ENCODE assay signal across 8 cellular contexts in genomic region chrX:63169416-63169815, GRCh38.
DNase-seq lines count a peak whose midpoint lies in the region; ATAC-seq and TF ChIP-seq lines count a peak whose summit lies in the region.
"Not testable (repeated sequence)": the region's sequence is repeated elsewhere in the genome, so short reads cannot be mapped to it uniquely, and the experiment has no call there.

No MANE protein-coding gene starts in this region.

- intact Hi-C loops in right lobe of liver (cut with DNase I): not testable (repeated sequence)

- H3K9me3 ChIP-seq in right lobe of liver: not testable (repeated sequence)

- WGBS in right lobe of liver (ENCODE audit: insufficient coverage, low coverage, low lambda C conversion rate, missing lambda C conversion rate): no CpG with 5 or more reads among the region's 4 CpGs

- H3K4me1 ChIP-seq in right lobe of liver: not testable (repeated sequence)

- not testable (repeated sequence) for H3K27ac ChIP-seq in right lobe of liver

- not testable (repeated sequence) for TF ChIP-seq POLR2A in right lobe of liver (IDR thresholded peaks at IDR 0.05)

- ATAC-seq in GM18511 (IDR thresholded peaks at IDR 0.05; ENCODE audit: unreplicated experiment): peak; percentile 77
- ATAC-seq in GM18909 (IDR thresholded peaks at IDR 0.05; ENCODE audit: poor library complexity, unreplicated experiment): peak; percentile 52
- ATAC-seq in GM21390 (IDR thresholded peaks at IDR 0.05; ENCODE audit: unreplicated experiment): peak; percentile 65
- ATAC-seq in HG02610 (IDR thresholded peaks at IDR 0.05; ENCODE audit: unreplicated experiment): peak; percentile 54
- peak; percentile 59 for ATAC-seq in HG02943 (IDR thresholded peaks at IDR 0.05; ENCODE audit: low read depth, unreplicated experiment)
- peak; percentile 70 for ATAC-seq in HG03342 (IDR thresholded peaks at IDR 0.05; ENCODE audit: unreplicated experiment)
- peak; percentile 51; the same call in 1 of the 3 replicates for ATAC-seq in SK-N-SH treated with all-trans-retinoic acid at 6 μM for 48 hours
- ATAC-seq in right lobe of liver: peak; percentile 58 to 70 (median 66)

- H3K27me3 ChIP-seq in right lobe of liver: not testable (repeated sequence)

- H3K36me3 ChIP-seq in right lobe of liver: not testable (repeated sequence)

- not testable (repeated sequence) for TF ChIP-seq CTCF in right lobe of liver (IDR thresholded peaks at IDR 0.05)

- DNase-seq in right lobe of liver: not testable (repeated sequence)

- not testable (repeated sequence) for H3K4me3 ChIP-seq in right lobe of liver
